8 cellular contexts compared by ENCODE assay signal in the genomic region with DNA sequence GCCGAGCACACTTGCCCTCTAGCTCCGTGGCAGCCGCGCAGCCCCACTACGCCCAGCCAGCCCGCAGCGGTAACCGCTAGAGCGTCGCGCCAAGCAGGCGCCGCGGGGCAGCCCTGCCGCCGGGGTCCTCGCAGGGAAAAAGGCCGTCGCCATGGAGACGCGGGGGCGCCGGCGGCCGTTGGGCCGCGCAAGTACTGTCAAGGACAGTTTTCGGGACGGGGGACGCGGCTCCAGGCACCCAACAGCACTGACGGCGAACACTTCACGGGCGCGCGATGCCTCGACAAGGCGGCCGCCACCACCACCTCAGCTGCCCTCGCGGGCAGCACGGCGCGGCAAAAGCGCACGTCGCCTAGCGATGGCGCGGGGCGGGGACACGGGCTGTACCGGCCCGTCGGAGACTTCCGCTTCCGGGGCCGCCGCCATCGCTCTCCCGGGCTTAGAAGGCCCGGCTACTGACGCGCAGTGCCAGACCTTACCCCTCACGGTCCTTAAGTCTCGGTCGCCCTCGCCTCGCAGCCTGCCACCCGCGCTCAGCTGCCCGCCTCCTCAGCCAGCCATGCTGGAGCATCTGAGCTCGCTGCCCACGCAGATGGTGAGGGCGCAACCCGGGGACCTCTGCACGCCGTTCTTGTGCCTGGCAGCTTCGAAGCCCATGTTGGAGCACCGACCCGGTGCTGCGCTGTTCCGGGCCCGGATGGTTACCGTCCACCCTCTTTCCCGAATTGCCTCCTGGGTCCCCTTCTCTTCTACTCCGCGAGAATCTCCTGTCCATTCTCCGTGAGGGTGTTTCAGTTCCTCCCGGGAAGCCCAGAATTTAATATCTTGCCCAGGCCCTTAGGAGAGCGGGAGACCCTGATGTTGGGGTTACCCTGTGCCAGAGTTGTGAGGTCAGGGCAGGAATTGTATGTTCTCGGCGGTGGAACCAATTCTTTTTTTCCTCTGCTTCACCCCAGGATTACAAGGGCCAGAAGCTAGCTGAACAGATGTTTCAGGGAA. TPM values are rescaled to one million over a fixed set of nuclear protein-coding genes. Genes with fewer than 3 reads are reported as not detected.
DNase-seq lines count a peak whose midpoint lies in the region; ATAC-seq and TF ChIP-seq lines count a peak whose summit lies in the region.

A gene with protein sequence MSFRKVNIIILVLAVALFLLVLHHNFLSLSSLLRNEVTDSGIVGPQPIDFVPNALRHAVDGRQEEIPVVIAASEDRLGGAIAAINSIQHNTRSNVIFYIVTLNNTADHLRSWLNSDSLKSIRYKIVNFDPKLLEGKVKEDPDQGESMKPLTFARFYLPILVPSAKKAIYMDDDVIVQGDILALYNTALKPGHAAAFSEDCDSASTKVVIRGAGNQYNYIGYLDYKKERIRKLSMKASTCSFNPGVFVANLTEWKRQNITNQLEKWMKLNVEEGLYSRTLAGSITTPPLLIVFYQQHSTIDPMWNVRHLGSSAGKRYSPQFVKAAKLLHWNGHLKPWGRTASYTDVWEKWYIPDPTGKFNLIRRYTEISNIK (minus strand): TSS at position 104 of the 999 bp plus-strand sequence. CDS start 5,331 bp downstream, outside the sequence.
TSS of gene SPCS1 (plus strand) at position 419 of the 999 bp plus-strand sequence. CDS start at position 560, 141 bp downstream.

- H3K4me1 ChIP-seq in mammary epithelial cell (ENCODE audit: insufficient read depth, low read length): peaks cover 25% of the 10 kb centered on the region

- peak within 1 kb of the TSS; percentile 87 for H3K9ac ChIP-seq in mammary epithelial cell (ENCODE audit: insufficient read depth, low read length)

- DNase-seq in 8988T: peak; percentile 86
- peak; percentile 72 for DNase-seq in NCI-H2171 treated with DMSO at 0.1 percent for 48 hours (lab: John Stamatoyannopoulos, UW)
- peak; percentile 86 for DNase-seq in mammary epithelial cell
- peak; percentile 89 for DNase-seq in inferior parietal cortex (ENCODE audit: extremely low spot score)
- DNase-seq in stimulated activated CD4-positive, alpha-beta T cell treated with anti-CD3 and anti-CD28 coated beads, Interleukin-12 subunit alpha, Interleukin-12 subunit beta, amount 100 ng/mL, for 24 hours (ENCODE audit: low read depth in 2 of 2): peak; percentile 68 to 77

- in situ Hi-C loops in mammary epithelial cell (cut with MboI; ENCODE audit: low sequenced_read_pairs in 2 of 2): no loop called here

- H3K4me3 ChIP-seq in WI38 (ENCODE audit: low read depth, low read length) (peak within 1 kb of the TSS; percentile 99), mammary epithelial cell (replicated peaks in 1 of 3; ENCODE audit: insufficient read depth in 1 of 3, low read depth in 2 of 3, low read length in 3 of 3) (peak within 1 kb of the TSS; percentile 51 to 100 (median 76))

- peak within 1 kb of the TSS; percentile 82 for H3K27ac ChIP-seq in mammary epithelial cell (ENCODE audit: insufficient read depth, low read depth, low read length)

- intact Hi-C loops in mammary epithelial cell (cut with micrococcal nuclease): loop anchor here (2.0 kb wide), 1 partner anchor 19 kb away; the partner anchor contains the start of gene GNL3

- no peak for TF ChIP-seq CTCF in WI38 (IDR thresholded peaks at IDR 0.05; ENCODE audit: low read depth, low read length)
- TF ChIP-seq CTCF in mammary epithelial cell (conservative IDR thresholded peaks at IDR 0.05 in 1 of 2, IDR thresholded peaks at IDR 0.05 in 1 of 2; ENCODE audit: extremely low read depth in 1 of 2, insufficient read depth in 1 of 2, low read depth in 1 of 2, low read length in 2 of 2): no peak

- H3K9me3 ChIP-seq in mammary epithelial cell (replicated peaks; ENCODE audit: insufficient read depth, low read length): no peaks in the 10 kb centered on the region

- peaks cover 67% of the 10 kb centered on the region for H3K79me2 ChIP-seq in mammary epithelial cell (ENCODE audit: insufficient read depth, low read length)

- CTCF ChIA-PET in mammary epithelial cell (lab: Charles Lee; ENCODE audit: low non-redundant PET): no interaction called here

- no TSS peak for BruUV-seq in mammary epithelial cell (replicated peaks; lab: Mats Ljungman, UMichigan)

- no peaks in the 10 kb centered on the region for H3K27me3 ChIP-seq in mammary epithelial cell (ENCODE audit: insufficient read depth, low read length)

- dilution Hi-C loops in mammary epithelial cell (cut with HindIII; ENCODE audit: low sequenced_read_pairs): no loop called here

- H3K4me2 ChIP-seq in mammary epithelial cell (ENCODE audit: insufficient read depth, low read depth, low read length): peak within 1 kb of the TSS; percentile 87

- H4K20me1 ChIP-seq in mammary epithelial cell (ENCODE audit: insufficient read depth, low read length): no peaks in the 10 kb centered on the region

- H3K36me3 ChIP-seq in mammary epithelial cell (ENCODE audit: insufficient read depth, low read length): peaks cover 11% of the 10 kb centered on the region

- ATAC-seq in GM18519 (IDR thresholded peaks at IDR 0.05; ENCODE audit: low FRiP score, unreplicated experiment) (peak; percentile 48), HG03060 (IDR thresholded peaks at IDR 0.05; ENCODE audit: low read depth, unreplicated experiment) (peak; percentile 51)

- H2AFZ ChIP-seq in mammary epithelial cell (ENCODE audit: low read depth, low read length): peak within 1 kb of the TSS; percentile 86

- 3% methylated on average over 21 of the region's 94 CpGs for WGBS in mammary epithelial cell (ENCODE audit: low coverage, missing lambda C conversion rate)

RNA-seq across cellular contexts. Expression of the first gene that starts in this region (rescaled TPM):
- 10 to 100 TPM; 56.8 to 62.7 TPM for total RNA-seq in mammary epithelial cell
- 64.9 TPM for polyA plus RNA-seq in mammary epithelial cell
- polyA minus RNA-seq in mammary epithelial cell: 50.7 TPM

RNA-seq across cellular contexts. Expression of gene SPCS1, which starts in this region (rescaled TPM):
- total RNA-seq in mammary epithelial cell: 100 to 1,000 TPM in 1 of 2 donors, 10 to 100 TPM in 1; 57.5 to 120 TPM
- 115 TPM for polyA plus RNA-seq in mammary epithelial cell
- 87.9 TPM for polyA minus RNA-seq in mammary epithelial cell

Comparison
In these comparisons a context has a peak if more than half of its experiments do, and no peak if none do; other contexts are left out.
1. Peak in every context shown above with its lines: DNase-seq, ATAC-seq, H3K4me3 ChIP-seq and H3K27ac ChIP-seq.